8 cellular contexts compared by ENCODE assay signal in genomic region chr7:121994625-121995410, GRCh38.
DNase-seq lines count a peak whose midpoint lies in the region; ATAC-seq, FAIRE-seq and TF ChIP-seq lines count a peak whose summit lies in the region.

No MANE protein-coding gene starts in this region.

- no peaks in the 10 kb centered on the region for H3K9me3 Mint-ChIP-seq in activated T-cell treated with anti-CD3 and anti-CD28 coated beads, Interleukin-2, amount 50 U/mL, for 24 hours

- H3K9me3 ChIP-seq in ovary: no peaks in the 10 kb centered on the region
- H3K9me3 ChIP-seq in effector memory CD4-positive, alpha-beta T cell (ENCODE audit: control insufficient read depth, low read length): no peaks in the 10 kb centered on the region

- H3K27me3 ChIP-seq in ovary: no peaks in the 10 kb centered on the region
- H3K27me3 ChIP-seq in effector memory CD4-positive, alpha-beta T cell (replicated peaks; ENCODE audit: control insufficient read depth, insufficient read depth, low read length, poor library complexity, severe bottlenecking): no peaks in the 10 kb centered on the region

- H3K27ac ChIP-seq in ovary: no peak overlapping the region
- H3K27ac ChIP-seq in effector memory CD4-positive, alpha-beta T cell (ENCODE audit: insufficient read depth, low read length, poor library complexity, severe bottlenecking): no peak overlapping the region

- H3K4me3 Mint-ChIP-seq in activated T-cell treated with anti-CD3 and anti-CD28 coated beads, Interleukin-2, amount 50 U/mL, for 24 hours: no peak overlapping the region

- ATAC-seq in GM21529 (IDR thresholded peaks at IDR 0.05; ENCODE audit: unreplicated experiment): peak; percentile 98

- DNase-seq in GF-D8 (lab: John Stamatoyannopoulos, UW): peak; percentile 12
- peak; percentile 37 for DNase-seq in HS-5 (ENCODE audit: low read depth)
- peak; percentile 83 for DNase-seq in NCI-H82 (lab: John Stamatoyannopoulos, UW)
- peak; percentile 47 for DNase-seq in activated T-cell treated with anti-CD3 and anti-CD28 coated beads, Interleukin-2, amount 50 U/mL, for 24 hours
- peak; percentile 21 to 44 for DNase-seq in frontal cortex (ENCODE audit: low spot score in 2 of 2)
- peak; percentile 20 to 50 (median 42) for DNase-seq in ovary
- no peak for DNase-seq in effector memory CD4-positive, alpha-beta T cell

- FAIRE-seq in frontal cortex (lab: Jason Lieb, UNC): peak; percentile 92

- H3K36me3 ChIP-seq in ovary: no peaks in the 10 kb centered on the region
- H3K36me3 ChIP-seq in effector memory CD4-positive, alpha-beta T cell (ENCODE audit: control insufficient read depth, insufficient read depth, low read length): no peaks in the 10 kb centered on the region

- H3K4me1 Mint-ChIP-seq in activated T-cell treated with anti-CD3 and anti-CD28 coated beads, Interleukin-2, amount 50 U/mL, for 24 hours (ENCODE audit: low read depth): no peaks in the 10 kb centered on the region

- H3K4me1 ChIP-seq in ovary (ENCODE audit: insufficient read depth): no peaks in the 10 kb centered on the region
- H3K4me1 ChIP-seq in effector memory CD4-positive, alpha-beta T cell (ENCODE audit: control insufficient read depth, insufficient read depth, low read length, poor library complexity, severe bottlenecking): no peaks in the 10 kb centered on the region

- intact Hi-C loops in ovary (cut with DNase I): loop anchor here in 2 of 4 donors (5.0 to 10.0 kb wide), 2 partner anchors 240 to 628 kb away; no protein-coding TSS in a partner anchor

- no peak overlapping the region for H3K4me3 ChIP-seq in ovary
- no peak overlapping the region for H3K4me3 ChIP-seq in effector memory CD4-positive, alpha-beta T cell (ENCODE audit: insufficient read depth, low read depth, low read length, poor library complexity, severe bottlenecking)

- H3K27me3 Mint-ChIP-seq in activated T-cell treated with anti-CD3 and anti-CD28 coated beads, Interleukin-2, amount 50 U/mL, for 24 hours: no peaks in the 10 kb centered on the region

- TF ChIP-seq EP300 in ovary (IDR thresholded peaks at IDR 0.05): no peak

- peak in 2 of 3 donors; percentile 26 to 28 for TF ChIP-seq CTCF in ovary (IDR thresholded peaks at IDR 0.05)

- 7 to 11% (median 8%) methylated on average over 5 of the region's 5 CpGs for WGBS in ovary, 3 donors

- no peak overlapping the region for H3K27ac Mint-ChIP-seq in activated T-cell treated with anti-CD3 and anti-CD28 coated beads, Interleukin-2, amount 50 U/mL, for 24 hours

- TF ChIP-seq POLR2A in ovary (IDR thresholded peaks at IDR 0.05): no peak

- no peaks in the 10 kb centered on the region for H3K36me3 Mint-ChIP-seq in activated T-cell treated with anti-CD3 and anti-CD28 coated beads, Interleukin-2, amount 50 U/mL, for 24 hours (ENCODE audit: low read depth)

Comparison
In these comparisons a context has a peak if more than half of its experiments do, and no peak if none do; other contexts are left out.
1. DNase-seq: peak in GF-D8 (single experiment), HS-5 (single experiment), NCI-H82 (single experiment), activated T-cell treated with anti-CD3 and anti-CD28 coated beads, Interleukin-2, amount 50 U/mL, for 24 hours (single experiment), frontal cortex (2 of 2) and ovary (5 of 5); none in effector memory CD4-positive, alpha-beta T cell (0 of 3).